Comparison of ENCODE assay signal across 17 cellular contexts in the genomic region with DNA sequence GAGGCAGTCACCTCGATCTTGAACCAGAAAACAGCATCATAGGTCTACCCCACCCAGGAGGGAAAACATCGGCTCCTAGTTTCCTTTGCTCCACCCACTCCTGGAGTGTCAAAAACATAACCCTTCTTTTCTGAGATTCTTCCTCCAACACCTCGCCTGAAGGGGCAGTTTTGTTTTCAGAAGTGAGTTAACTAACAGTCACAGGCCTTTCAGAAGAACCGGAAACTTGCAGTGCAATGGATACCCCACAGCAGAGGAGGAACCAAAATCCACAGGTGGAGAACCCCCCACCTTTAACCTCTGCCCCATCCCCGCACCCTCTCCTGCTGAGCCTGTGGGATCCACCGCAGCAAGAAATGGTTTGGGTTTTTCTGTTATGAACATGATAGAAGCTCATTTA. TPM values are rescaled to one million over a fixed set of nuclear protein-coding genes. Genes with fewer than 3 reads are reported as not detected.
DNase-seq lines count a peak whose midpoint lies in the region; ATAC-seq and TF ChIP-seq lines count a peak whose summit lies in the region.
"Had no signal": no experiment of that assay in that cellular context is flagged by ENCODE, and none has a peak within 500 bp of the region (broad histone marks: within the 10 kb centered on the region; RNA-seq: fewer than 3 reads in every experiment).

No MANE protein-coding gene starts in this region.

- no peaks in the 10 kb centered on the region for H3K79me2 ChIP-seq in osteoblast (ENCODE audit: insufficient read depth, low read length)

- peak overlapping the region; percentile 56 for H2AFZ ChIP-seq in osteoblast (ENCODE audit: low read length)

- peaks cover 36% of the 10 kb centered on the region for H3K27me3 ChIP-seq in osteoblast (ENCODE audit: insufficient read depth, low read length)
- H3K27me3 ChIP-seq: brain microvascular endothelial cell, testis had no signal

- peak; percentile 70 for ATAC-seq in GM21447 (IDR thresholded peaks at IDR 0.05; ENCODE audit: unreplicated experiment)
- no peak for ATAC-seq in HG03457 (IDR thresholded peaks at IDR 0.05; ENCODE audit: unreplicated experiment)

- DNase-seq in NOMO-1 treated with DMSO at 0.1 percent for 48 hours (lab: John Stamatoyannopoulos, UW; ENCODE audit: unreplicated experiment) (peak; percentile 56), NOMO-1 treated with dmso at 0.1 percent for 144 hours (lab: John Stamatoyannopoulos, UW; ENCODE audit: unreplicated experiment) (no peak), osteoblast (ENCODE audit: insufficient read length, low spot score, missing footprints) (peak; percentile 18), NCI-H128 (lab: John Stamatoyannopoulos, UW; ENCODE audit: unreplicated experiment) (no peak), NCI-H2171 (lab: John Stamatoyannopoulos, UW) (no peak)
- no peak for DNase-seq in activated CD4-positive, alpha-beta memory T cell treated with anti-CD3 and anti-CD28 coated beads, Interleukin-2, amount 10 ng/mL, durations not matched to agents 7 days and 5 days
- DNase-seq: 8988T; brain microvascular endothelial cell; Calu3; effector CD4-positive, alpha-beta T cell; KG1; NCI-H187 treated with DMSO at 0.1 percent for 48 hours; NCI-H774; Right ventricle myocardium superior; testis had no signal

- no peaks in the 10 kb centered on the region for H4K20me1 ChIP-seq in osteoblast (ENCODE audit: insufficient read depth, low read length)

- no peak overlapping the region for H3K4me2 ChIP-seq in osteoblast (ENCODE audit: insufficient read depth, low read length)

- TF ChIP-seq CTCF in osteoblast (IDR thresholded peaks at IDR 0.05; ENCODE audit: extremely low read depth, low read depth, low read length): no peak

- no peak overlapping the region for H3K27ac ChIP-seq in osteoblast (ENCODE audit: low read depth, low read length)
- H3K27ac ChIP-seq: brain microvascular endothelial cell, testis had no signal

- peaks cover 7% of the 10 kb centered on the region for H3K9me3 Mint-ChIP-seq in activated CD4-positive, alpha-beta memory T cell treated with anti-CD3 and anti-CD28 coated beads, Interleukin-2, amount 10 ng/mL, durations not matched to agents 7 days and 5 days

- peaks cover 23% of the 10 kb centered on the region for H3K27me3 Mint-ChIP-seq in activated CD4-positive, alpha-beta memory T cell treated with anti-CD3 and anti-CD28 coated beads, Interleukin-2, amount 10 ng/mL, durations not matched to agents 7 days and 5 days

- peaks cover 2% of the 10 kb centered on the region for H3K36me3 Mint-ChIP-seq in activated CD4-positive, alpha-beta memory T cell treated with anti-CD3 and anti-CD28 coated beads, Interleukin-2, amount 10 ng/mL, durations not matched to agents 7 days and 5 days (ENCODE audit: low read depth)

- H3K36me3 ChIP-seq in osteoblast (ENCODE audit: insufficient read depth, low read length): no peaks in the 10 kb centered on the region
- H3K36me3 ChIP-seq: brain microvascular endothelial cell had no signal

- H3K27ac Mint-ChIP-seq in activated CD4-positive, alpha-beta memory T cell treated with anti-CD3 and anti-CD28 coated beads, Interleukin-2, amount 10 ng/mL, durations not matched to agents 7 days and 5 days: peak overlapping the region; percentile 72

- POLR2A ChIA-PET in activated CD4-positive, alpha-beta memory T cell treated with anti-CD3 and anti-CD28 coated beads, Interleukin-2, amount 10 ng/mL, durations not matched to agents 7 days and 5 days (lab: Charles Lee): interaction anchor here (4.0 kb wide), 1 partner anchor 125 kb away, joined by 19 read pairs; no protein-coding TSS in a partner anchor

- H3K4me3 Mint-ChIP-seq in activated CD4-positive, alpha-beta memory T cell treated with anti-CD3 and anti-CD28 coated beads, Interleukin-2, amount 10 ng/mL, durations not matched to agents 7 days and 5 days: peak overlapping the region; percentile 24

- peak overlapping the region; percentile 4 for H3K4me3 ChIP-seq in osteoblast (ENCODE audit: insufficient read depth, low read length)
- H3K4me3 ChIP-seq: testis had no signal

- H3K4me1 Mint-ChIP-seq in activated CD4-positive, alpha-beta memory T cell treated with anti-CD3 and anti-CD28 coated beads, Interleukin-2, amount 10 ng/mL, durations not matched to agents 7 days and 5 days: peaks cover 27% of the 10 kb centered on the region

- H3K9me3 ChIP-seq in osteoblast (ENCODE audit: low read depth, low read length): no peaks in the 10 kb centered on the region
- H3K9me3 ChIP-seq: testis had no signal

- CTCF ChIA-PET in activated CD4-positive, alpha-beta memory T cell treated with anti-CD3 and anti-CD28 coated beads, Interleukin-2, amount 10 ng/mL, durations not matched to agents 7 days and 5 days (lab: Charles Lee): interaction anchor here (0.9 to 1.6 kb wide), 4 partner anchors 9 to 137 kb away, joined by 3 to 4 read pairs (median 3); no protein-coding TSS in a partner anchor

- H3K4me1 ChIP-seq in osteoblast (ENCODE audit: insufficient read depth, low read length): no peaks in the 10 kb centered on the region
- H3K4me1 ChIP-seq: testis had no signal

RNA-seq across cellular contexts. Expression of a gene that starts 7.8 kb away (rescaled TPM):
- total RNA-seq in activated CD4-positive, alpha-beta memory T cell treated with anti-CD3 and anti-CD28 coated beads, Interleukin-2, amount 10 ng/mL, durations not matched to agents 7 days and 5 days: 10 to 100 TPM; 10.5 to 12.4 TPM
- total RNA-seq in osteoblast: 17.7 and 20.6 TPM in 2 replicates

Comparison
In these comparisons a context has a peak if more than half of its experiments do, and no peak if none do; other contexts are left out.
1. DNase-seq: peak in NOMO-1 treated with DMSO at 0.1 percent for 48 hours (single experiment) and osteoblast (single experiment); none in NOMO-1 treated with dmso at 0.1 percent for 144 hours (single experiment), activated CD4-positive, alpha-beta memory T cell treated with anti-CD3 and anti-CD28 coated beads, Interleukin-2, amount 10 ng/mL, durations not matched to agents 7 days and 5 days (single experiment), NCI-H128 (single experiment) and NCI-H2171 (single experiment).